18 cellular contexts compared by ENCODE assay signal in the genomic region with DNA sequence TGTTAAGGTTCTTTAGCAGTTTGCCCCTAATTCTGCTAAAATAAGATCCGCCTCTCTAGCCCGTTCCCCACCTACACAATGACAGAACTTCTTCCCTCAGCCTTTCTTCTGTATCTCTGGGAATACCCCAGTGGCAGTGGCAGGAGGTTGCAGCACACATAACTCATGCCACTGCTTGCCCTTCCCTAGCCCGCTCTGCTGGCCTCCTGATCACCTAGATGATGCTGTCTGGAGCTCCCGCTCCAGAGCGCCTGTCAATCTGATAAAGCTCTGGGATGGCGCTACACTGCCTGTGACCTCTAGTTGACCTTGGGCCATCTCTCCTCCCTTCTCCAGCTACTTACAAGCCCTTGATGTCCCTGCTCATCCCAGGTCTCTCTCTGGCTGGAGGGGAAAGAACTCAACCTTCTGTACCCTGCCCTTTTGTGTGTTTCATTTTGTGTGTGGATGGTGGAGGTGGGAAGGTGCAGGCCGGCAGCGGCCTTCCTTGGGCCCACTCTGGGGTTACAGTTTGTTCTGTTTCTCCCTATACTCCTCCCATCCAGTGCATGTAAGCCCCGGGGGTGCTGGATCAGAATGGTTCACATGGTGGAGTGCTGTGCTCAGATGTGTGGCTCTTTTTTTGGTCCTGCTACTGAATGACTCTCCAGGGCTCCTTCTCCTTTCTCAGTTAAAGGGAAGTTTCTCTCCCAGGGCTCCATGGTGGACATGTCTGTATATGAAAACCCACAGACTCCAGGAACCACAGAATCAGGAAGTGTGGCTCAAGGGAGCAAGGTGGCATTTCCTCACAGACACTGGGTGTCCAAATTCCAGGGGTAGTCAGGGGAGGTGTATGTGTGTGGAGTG. TPM values are rescaled to one million over a fixed set of nuclear protein-coding genes. Genes with fewer than 3 reads are reported as not detected.
DNase-seq lines count a peak whose midpoint lies in the region; ATAC-seq, FAIRE-seq and TF ChIP-seq lines count a peak whose summit lies in the region.
"Had no signal": no experiment of that assay in that cellular context is flagged by ENCODE, and none has a peak within 500 bp of the region (broad histone marks: within the 10 kb centered on the region; RNA-seq: fewer than 3 reads in every experiment).

No MANE protein-coding gene starts in this region.

- H4K20me1 ChIP-seq in mammary epithelial cell (ENCODE audit: insufficient read depth, low read length) (no peaks in the 10 kb centered on the region), SK-N-SH (ENCODE audit: insufficient read depth) (no peaks in the 10 kb centered on the region)

- no peaks in the 10 kb centered on the region for H3F3A ChIP-seq in SK-N-SH (replicated peaks; ENCODE audit: insufficient read depth)

- TF ChIP-seq RAD21 in SK-N-SH (IDR thresholded peaks at IDR 0.05; ENCODE audit: low read length), result no peak

- H2AFZ ChIP-seq in mammary epithelial cell (ENCODE audit: low read depth, low read length) (peak overlapping the region; percentile 87), SK-N-SH (ENCODE audit: low read depth) (peak overlapping the region; percentile 57; the same call in 1 of the 2 replicates)
- H2AFZ ChIP-seq: PC-9 had no signal

- H3K4me1 ChIP-seq in mammary epithelial cell (ENCODE audit: insufficient read depth, low read length) (peaks cover 18% of the 10 kb centered on the region), breast epithelium (no peaks in the 10 kb centered on the region), SK-N-SH (ENCODE audit: control insufficient read depth in 1 of 2, insufficient read depth in 2 of 2, low read depth in 1 of 2, low read length in 1 of 2) (peaks cover 0 to 8% of the 10 kb centered on the region in 2 experiments; a peak in 1 of 4 replicates), upper lobe of right lung (no peaks in the 10 kb centered on the region), small intestine (ENCODE audit: control insufficient read depth in 2 of 2, insufficient read depth in 1 of 2, low read depth in 1 of 2, low read length in 1 of 2) (no peaks in the 10 kb centered on the region)
- H3K4me1 ChIP-seq: gastrocnemius medialis, prostate gland, thyroid gland had no signal

- H3K79me2 ChIP-seq in mammary epithelial cell (ENCODE audit: insufficient read depth, low read length) (no peaks in the 10 kb centered on the region), SK-N-SH (ENCODE audit: insufficient read depth) (no peaks in the 10 kb centered on the region)

- CTCF ChIA-PET in mammary epithelial cell (lab: Charles Lee; ENCODE audit: low non-redundant PET) (no interaction called here), SK-N-SH (lab: Yijun Ruan, JAX) (interaction anchor here (1.0 kb wide), 1 partner anchor 71 kb away, joined by 3 read pairs; no protein-coding TSS in a partner anchor)

- ATAC-seq in esophagus mucosa (peak; percentile 69), upper lobe of right lung (peak; percentile 68), GM21381 (IDR thresholded peaks at IDR 0.05; ENCODE audit: unreplicated experiment) (no peak)
- ATAC-seq: gastrocnemius medialis, mucosa of descending colon had no signal

- TF ChIP-seq EP300 in SK-N-SH (IDR thresholded peaks at IDR 0.05; ENCODE audit: borderline replicate concordance in 1 of 2, low read depth in 1 of 2, low read length in 1 of 2), result no peak

- H3K9ac ChIP-seq in mammary epithelial cell (ENCODE audit: insufficient read depth, low read length), result no peak overlapping the region
- no peak overlapping the region for H3K9ac ChIP-seq in SK-N-SH

- 81% methylated on average over 8 of the region's 9 CpGs for WGBS in mammary epithelial cell (ENCODE audit: low coverage, missing lambda C conversion rate)
- 89% methylated on average over 9 of the region's 9 CpGs for WGBS in SK-N-SH (ENCODE audit: low lambda C conversion rate)
- 80 to 84% (median 81%) methylated on average over 9 of the region's 9 CpGs for WGBS in small intestine, 3 donors

- TF ChIP-seq POLR2A in breast epithelium (IDR thresholded peaks at IDR 0.05), result no peak

- no TSS peak for BruUV-seq in mammary epithelial cell (replicated peaks; lab: Mats Ljungman, UMichigan)

- no peak overlapping the region for H3K4me2 ChIP-seq in mammary epithelial cell (ENCODE audit: insufficient read depth, low read depth, low read length)
- no peak overlapping the region for H3K4me2 ChIP-seq in SK-N-SH
- H3K4me2 ChIP-seq: PC-9 had no signal

- in situ Hi-C loops in mammary epithelial cell (cut with MboI; ENCODE audit: low sequenced_read_pairs in 2 of 2), result no loop called here
- in situ Hi-C loops in brain microvascular endothelial cell (cut with HindIII; ENCODE audit: low pct_ligation_motif_present, low sequenced_read_pairs), result no loop called here

- H3K27me3 ChIP-seq in mammary epithelial cell (ENCODE audit: insufficient read depth, low read length), result no peaks in the 10 kb centered on the region
- no peaks in the 10 kb centered on the region for H3K27me3 ChIP-seq in breast epithelium
- no peaks in the 10 kb centered on the region for H3K27me3 ChIP-seq in SK-N-SH (ENCODE audit: insufficient read depth)
- H3K27me3 ChIP-seq in upper lobe of right lung, result no peaks in the 10 kb centered on the region
- H3K27me3 ChIP-seq in small intestine (ENCODE audit: control insufficient read depth in 2 of 2, insufficient read depth in 2 of 2, low read length in 2 of 2), result no peaks in the 10 kb centered on the region
- no peaks in the 10 kb centered on the region for H3K27me3 ChIP-seq in brain microvascular endothelial cell (replicated peaks)
- H3K27me3 ChIP-seq: gastrocnemius medialis, thyroid gland had no signal

- H3K9me3 ChIP-seq in mammary epithelial cell (replicated peaks; ENCODE audit: insufficient read depth, low read length) (no peaks in the 10 kb centered on the region), breast epithelium (no peaks in the 10 kb centered on the region), SK-N-SH (no peaks in the 10 kb centered on the region), upper lobe of right lung (no peaks in the 10 kb centered on the region), small intestine (ENCODE audit: control insufficient read depth, low read depth) (no peaks in the 10 kb centered on the region)
- H3K9me3 ChIP-seq: gastrocnemius medialis, mucosa of descending colon, prostate gland, thyroid gland had no signal

- no peaks in the 10 kb centered on the region for H3K36me3 ChIP-seq in mammary epithelial cell (ENCODE audit: insufficient read depth, low read length)
- H3K36me3 ChIP-seq in breast epithelium, result no peaks in the 10 kb centered on the region
- no peaks in the 10 kb centered on the region for H3K36me3 ChIP-seq in SK-N-SH (replicated peaks in 1 of 2; ENCODE audit: control insufficient read depth in 1 of 2, insufficient read depth in 2 of 2, low read length in 1 of 2)
- H3K36me3 ChIP-seq in upper lobe of right lung, result no peaks in the 10 kb centered on the region
- H3K36me3 ChIP-seq in small intestine (ENCODE audit: control insufficient read depth in 2 of 2, insufficient read depth in 2 of 2, low read length in 2 of 2), result no peaks in the 10 kb centered on the region
- no peaks in the 10 kb centered on the region for H3K36me3 ChIP-seq in brain microvascular endothelial cell (replicated peaks)
- H3K36me3 ChIP-seq: gastrocnemius medialis, prostate gland, thyroid gland had no signal

- intact Hi-C loops in mammary epithelial cell (cut with micrococcal nuclease), result no loop called here
- intact Hi-C loops in breast epithelium (cut with DNase I; ENCODE audit: low total_unique reads), result no loop called here
- intact Hi-C loops in upper lobe of right lung (cut with DNase I), result no loop called here

- no peak overlapping the region for H3K27ac ChIP-seq in mammary epithelial cell (ENCODE audit: insufficient read depth, low read depth, low read length)
- H3K27ac ChIP-seq in breast epithelium, result no peak overlapping the region
- H3K27ac ChIP-seq in SK-N-SH (ENCODE audit: low read depth in 2 of 2, low read length in 1 of 2), result no peak overlapping the region
- no peak overlapping the region for H3K27ac ChIP-seq in upper lobe of right lung
- H3K27ac ChIP-seq in small intestine (ENCODE audit: low read depth in 1 of 2, low read length in 1 of 2), result no peak overlapping the region
- no peak overlapping the region for H3K27ac ChIP-seq in brain microvascular endothelial cell
- H3K27ac ChIP-seq: gastrocnemius medialis, PC-9, prostate gland, thyroid gland had no signal

- H3K4me3 ChIP-seq in mammary epithelial cell (replicated peaks in 1 of 3; ENCODE audit: insufficient read depth in 1 of 3, low read depth in 2 of 3, low read length in 3 of 3) (no peak overlapping the region), breast epithelium (no peak overlapping the region), SK-N-SH (ENCODE audit: low read depth in 2 of 2, low read length in 1 of 2) (no peak overlapping the region), upper lobe of right lung (no peak overlapping the region), small intestine (ENCODE audit: low read depth in 1 of 2, low read length in 2 of 2) (no peak overlapping the region), brain microvascular endothelial cell (ENCODE audit: low read depth, low read length) (no peak overlapping the region)
- H3K4me3 ChIP-seq: gastrocnemius medialis, mucosa of descending colon, PC-9, prostate gland, thyroid gland had no signal

- no peaks in the 10 kb centered on the region for H3K9me2 ChIP-seq in SK-N-SH

- dilution Hi-C loops in mammary epithelial cell (cut with HindIII; ENCODE audit: low sequenced_read_pairs), result no loop called here

- POLR2A ChIA-PET in SK-N-SH (lab: Yijun Ruan, JAX), result no interaction called here

- TF ChIP-seq CTCF in mammary epithelial cell (conservative IDR thresholded peaks at IDR 0.05 in 1 of 2, IDR thresholded peaks at IDR 0.05 in 1 of 2; ENCODE audit: extremely low read depth in 1 of 2, insufficient read depth in 1 of 2, low read depth in 1 of 2, low read length in 2 of 2) (no peak), breast epithelium (IDR thresholded peaks at IDR 0.05) (no peak), SK-N-SH (IDR thresholded peaks at IDR 0.05) (no peak), upper lobe of right lung (IDR thresholded peaks at IDR 0.05) (no peak), brain microvascular endothelial cell (IDR thresholded peaks at IDR 0.05; ENCODE audit: low read depth, low read length, missing control alignments) (no peak)

- DNase-seq in mammary epithelial cell (no peak), breast epithelium (ENCODE audit: low spot score in 2 of 2) (no peak), SK-N-SH (peak; percentile 7), upper lobe of right lung (no peak), small intestine (no peak), brain microvascular endothelial cell (no peak)
- DNase-seq: activated gamma-delta T cell; effector memory CD4-positive, alpha-beta T cell; gastrocnemius medialis; immature natural killer cell; mucosa of descending colon; NCI-H1105 treated with DMSO at 0.1 percent for 48 hours; NCI-H510A; thyroid gland had no signal

- no peak for FAIRE-seq in small intestine (lab: Jason Lieb, UNC)

TF ChIP-seq in SK-N-SH, 30 proteins besides CTCF, POLR2A, EP300 and RAD21 (continues in another document):
- TF ChIP-seq SMC3 (IDR thresholded peaks at IDR 0.05; ENCODE audit: low read depth, low read length), result no peak

RNA-seq across cellular contexts. Expression of gene MTX3, which starts 29.1 kb away (rescaled TPM):
- total RNA-seq in mammary epithelial cell (10 to 100 TPM; 21.7 to 23.0 TPM), breast epithelium (10 to 100 TPM; 14.2 to 20.2 (median 15.1) TPM), esophagus mucosa (12.5 TPM), upper lobe of right lung (14.9 TPM)
- polyA plus RNA-seq in mammary epithelial cell (6.5 TPM), SK-N-SH (2012; rRNA removed) (6.8 and 9.8 TPM in 2 replicates), small intestine (1 to 10 TPM; 1.9 to 5.4 (median 3.1) TPM)
- 7.7 TPM for polyA minus RNA-seq in mammary epithelial cell
- polyA plus RNA-seq in SK-N-SH (2012; cell fraction: cytosol; rRNA removed), result 9.3 and 9.7 TPM in 2 replicates
- 9.7 and 19.7 TPM in 2 replicates for polyA plus RNA-seq in SK-N-SH (2012; cell fraction: nucleus; rRNA removed)
